In genomic region chr2:149094217-149095015, GRCh38 we compare ENCODE assay signal across 21 cellular contexts. TPM values are rescaled to one million over a fixed set of nuclear protein-coding genes. Genes with fewer than 3 reads are reported as not detected.
A peak's percentile ranks its signal among the peaks of the same experiment; 100 is the strongest.
DNase-seq lines count a peak whose midpoint lies in the region; ATAC-seq and TF ChIP-seq lines count a peak whose summit lies in the region.
"Had no signal": no experiment of that assay in that cellular context is flagged by ENCODE, and none has a peak within 500 bp of the region (broad histone marks: within the 10 kb centered on the region; RNA-seq: fewer than 3 reads in every experiment).

No MANE protein-coding gene starts in this region.

- DNase-seq in GM04504 (ENCODE audit: low read depth) (peak; percentile 80), RPMI7951 (ENCODE audit: low read depth) (peak; percentile 83), fibroblast of peridontal ligament (ENCODE audit: extremely low read depth) (peak; percentile 42), retinal pigment epithelial cell (ENCODE audit: low read depth) (peak; percentile 98), left cardiac atrium (no peak), WERI-Rb-1 (no peak)
- DNase-seq in activated CD4-positive, CD25-positive, alpha-beta regulatory T cell (lab: John Stamatoyannopoulos, UW) = no peak
- DNase-seq: activated B cell treated with CpG ODN at 0.5 μM for 24 hours; activated naive CD4-positive, alpha-beta T cell treated with anti-CD3 and anti-CD28 coated beads, Interleukin-2, amount 10 ng/mL, durations not matched to agents 7 days and 5 days; CD4-positive, alpha-beta memory T cell; GF-D8; glutamatergic neuron; naive thymus-derived CD4-positive, alpha-beta T cell; NCI-H1092 treated with DMSO at 0.1 percent for 48 hours; NCI-H2227 treated with DMSO at 0.1 percent for 48 hours; right cardiac atrium; stimulated activated CD4-positive, alpha-beta T cell treated with anti-CD3 and anti-CD28 coated beads, Interleukin-2, amount 100 ng/mL, for 48 hours had no signal

- peaks cover 11% of the 10 kb centered on the region for H3K27me3 ChIP-seq in WERI-Rb-1 (ENCODE audit: insufficient read depth, low read depth, severe bottlenecking)
- H3K27me3 ChIP-seq: tibial nerve had no signal

- H3K36me3 ChIP-seq in WERI-Rb-1 = no peaks in the 10 kb centered on the region
- H3K36me3 ChIP-seq: tibial nerve had no signal

- H3K27ac ChIP-seq in WERI-Rb-1 = no peak overlapping the region
- H3K27ac ChIP-seq: tibial nerve had no signal

- intact Hi-C loops in left cardiac atrium (cut with DNase I) = no loop called here

- H3K9me3 ChIP-seq in WERI-Rb-1 (ENCODE audit: severe bottlenecking) = no peaks in the 10 kb centered on the region
- H3K9me3 ChIP-seq: tibial nerve had no signal

- TF ChIP-seq CTCF in retinal pigment epithelial cell (conservative IDR thresholded peaks at IDR 0.05; ENCODE audit: low read depth, low read length) (no peak), WERI-Rb-1 (IDR thresholded peaks at IDR 0.05; ENCODE audit: low read depth, low read length) (no peak)

- H3K4me3 ChIP-seq in retinal pigment epithelial cell (ENCODE audit: low read length) (no peak overlapping the region), WERI-Rb-1 (ENCODE audit: low read depth, low read length) (no peak overlapping the region)
- H3K4me3 ChIP-seq: tibial nerve had no signal

- ATAC-seq in left cardiac atrium (no peak), HG03571 (IDR thresholded peaks at IDR 0.05; ENCODE audit: unreplicated experiment) (no peak)
- ATAC-seq: naive thymus-derived CD4-positive, alpha-beta T cell; right cardiac atrium had no signal

RNA-seq across cellular contexts. Expression of gene LYPD6B, which starts 55.9 kb away (rescaled TPM):
- total RNA-seq in RPMI7951 (2014; rRNA removed; shearing (Covaris generic)) = 21.6 and 25.9 TPM in 2 replicates
- not detected for total RNA-seq in left cardiac atrium
- total RNA-seq: cardiac septum; CD4-positive, alpha-beta memory T cell; OCI-LY7; right cardiac atrium; tibial nerve had no signal

Comparison
In these comparisons a context has a peak if more than half of its experiments do, and no peak if none do; other contexts are left out.
1. DNase-seq: peak in GM04504 (single experiment), RPMI7951 (single experiment), fibroblast of peridontal ligament (single experiment) and retinal pigment epithelial cell (single experiment); none in activated CD4-positive, CD25-positive, alpha-beta regulatory T cell (0 of 4), left cardiac atrium (single experiment) and WERI-Rb-1 (single experiment).
2. RNA of gene LYPD6B, which starts 55.9 kb away (total RNA-seq): 21.6 to 25.9 TPM in RPMI7951; not detected in left cardiac atrium; every median in the first group is over 10 times any median in the second.